Comparison of ENCODE assay signal across 20 cellular contexts in the genomic region with DNA sequence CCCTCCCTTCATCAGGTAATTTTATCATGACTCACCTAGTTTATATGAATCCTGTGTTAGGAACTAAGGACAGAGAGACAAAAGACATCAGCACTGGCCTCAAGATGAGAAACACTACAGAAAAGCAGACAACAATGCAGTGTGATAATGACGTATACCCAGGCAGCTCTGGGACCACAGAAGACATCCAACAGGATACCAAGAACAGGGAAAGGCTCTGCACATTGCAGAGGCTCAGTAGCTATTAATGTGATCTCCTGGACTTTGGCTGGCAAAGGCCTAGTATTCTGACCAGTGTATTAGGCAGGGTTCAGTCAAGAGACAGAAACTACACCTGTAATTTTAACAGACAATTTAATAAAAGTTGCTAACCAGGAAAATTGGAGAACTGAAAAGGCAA. TPM values are rescaled to one million over a fixed set of nuclear protein-coding genes. Genes with fewer than 3 reads are reported as not detected.
DNase-seq lines count a peak whose midpoint lies in the region; ATAC-seq, FAIRE-seq and TF ChIP-seq lines count a peak whose summit lies in the region.
"Had no signal": no experiment of that assay in that cellular context is flagged by ENCODE, and none has a peak within 500 bp of the region (broad histone marks: within the 10 kb centered on the region; RNA-seq: fewer than 3 reads in every experiment).

No MANE protein-coding gene starts in this region.

- H3K4me1 ChIP-seq in left ventricle myocardium inferior, result peaks cover 83% of the 10 kb centered on the region
- H3K4me1 ChIP-seq in neural progenitor cell, result peaks cover 17% of the 10 kb centered on the region
- no peaks in the 10 kb centered on the region; the same call in 1 of the 2 replicates for H3K4me1 ChIP-seq in BE2C
- H3K4me1 ChIP-seq: prostate gland had no signal

- H3K27me3 ChIP-seq in left ventricle myocardium inferior (ENCODE audit: low read depth) (no peaks in the 10 kb centered on the region), neural progenitor cell (no peaks in the 10 kb centered on the region), BE2C (no peaks in the 10 kb centered on the region)
- H3K27me3 ChIP-seq: spleen had no signal

- no peaks in the 10 kb centered on the region for H3K36me3 ChIP-seq in left ventricle myocardium inferior
- no peaks in the 10 kb centered on the region for H3K36me3 ChIP-seq in neural progenitor cell
- no peaks in the 10 kb centered on the region for H3K36me3 ChIP-seq in BE2C
- H3K36me3 ChIP-seq: prostate gland, spleen had no signal

- TF ChIP-seq POLR2A in GM12891 (IDR thresholded peaks at IDR 0.05; ENCODE audit: low read depth, low read length), result no peak

- intact Hi-C loops in left ventricle myocardium inferior (cut with micrococcal nuclease), result no loop called here

- no peak overlapping the region for H3K4me3 Mint-ChIP-seq in T-helper 17 cell
- no peak overlapping the region for H3K4me3 Mint-ChIP-seq in neural progenitor cell
- H3K4me3 Mint-ChIP-seq: activated CD4-positive, alpha-beta T cell treated with anti-CD3 and anti-CD28 coated beads for 36 hours; brain had no signal

- peaks cover 11% of the 10 kb centered on the region for H4K20me1 ChIP-seq in neural progenitor cell (ENCODE audit: low read depth)

- no peak for ATAC-seq in T-helper 17 cell
- no peak for ATAC-seq in GM18517 (IDR thresholded peaks at IDR 0.05; ENCODE audit: unreplicated experiment)
- ATAC-seq: activated CD4-positive, alpha-beta T cell treated with anti-CD3 and anti-CD28 coated beads for 36 hours had no signal

- peaks cover 7% of the 10 kb centered on the region for H3K9me3 Mint-ChIP-seq in neural progenitor cell
- H3K9me3 Mint-ChIP-seq: brain had no signal

- H3K4me3 ChIP-seq in left ventricle myocardium inferior (no peak overlapping the region), neural progenitor cell (no peak overlapping the region), BE2C (ENCODE audit: low read depth, low read length) (no peak overlapping the region)
- H3K4me3 ChIP-seq: PC-9, prostate gland, spleen had no signal

- TF ChIP-seq CTCF in left ventricle myocardium inferior (IDR thresholded peaks at IDR 0.05; ENCODE audit: borderline replicate concordance) (no peak), neural progenitor cell (IDR thresholded peaks at IDR 0.05) (no peak), BE2C (IDR thresholded peaks at IDR 0.05; ENCODE audit: low read depth, low read length) (no peak)

- H3K27ac ChIP-seq in left ventricle myocardium inferior (replicated peaks), result peak overlapping the region; percentile 51
- peak overlapping the region; percentile 54 for H3K27ac ChIP-seq in neural progenitor cell
- H3K27ac ChIP-seq: PC-9, prostate gland, spleen had no signal

- peak; percentile 60 for FAIRE-seq in GM12891 (lab: Jason Lieb, UNC)
- FAIRE-seq: GM19239 had no signal

- H3K27me3 Mint-ChIP-seq in T-helper 17 cell (no peaks in the 10 kb centered on the region), neural progenitor cell (ENCODE audit: insufficient read depth, low read depth) (no peaks in the 10 kb centered on the region)
- H3K27me3 Mint-ChIP-seq: activated CD4-positive, alpha-beta T cell treated with anti-CD3 and anti-CD28 coated beads for 36 hours; brain had no signal

- H3K4me2 ChIP-seq in neural progenitor cell, result peak overlapping the region; percentile 42
- H3K4me2 ChIP-seq: PC-9, SK-N-SH had no signal

- H3K9me3 ChIP-seq in T-helper 17 cell (ENCODE audit: control insufficient read depth, low read length, poor library complexity, severe bottlenecking) (no peaks in the 10 kb centered on the region), left ventricle myocardium inferior (replicated peaks) (no peaks in the 10 kb centered on the region), neural progenitor cell (ENCODE audit: low read depth) (no peaks in the 10 kb centered on the region), BE2C (no peaks in the 10 kb centered on the region)
- H3K9me3 ChIP-seq: prostate gland, SK-N-SH, spleen had no signal

- peaks cover 100% of the 10 kb centered on the region for H3K79me2 ChIP-seq in neural progenitor cell (ENCODE audit: low read depth)

- no peaks in the 10 kb centered on the region for H3F3A ChIP-seq in neural progenitor cell (ENCODE audit: low read depth)

- H3K27ac Mint-ChIP-seq in T-helper 17 cell (peak overlapping the region; percentile 78), neural progenitor cell (no peak overlapping the region)
- H3K27ac Mint-ChIP-seq: activated CD4-positive, alpha-beta T cell treated with anti-CD3 and anti-CD28 coated beads for 36 hours had no signal

- H3K4me1 Mint-ChIP-seq in T-helper 17 cell, result peaks cover 33% of the 10 kb centered on the region
- H3K4me1 Mint-ChIP-seq in neural progenitor cell, result peaks cover 12% of the 10 kb centered on the region

- no peaks in the 10 kb centered on the region for H3K36me3 Mint-ChIP-seq in T-helper 17 cell (ENCODE audit: low read depth)
- peaks cover 17% of the 10 kb centered on the region for H3K36me3 Mint-ChIP-seq in neural progenitor cell

- DNase-seq in GM12891 (ENCODE audit: insufficient read length, low spot score), result no peak
- DNase-seq in T-helper 17 cell, result no peak
- no peak for DNase-seq in left ventricle myocardium inferior
- no peak for DNase-seq in neural progenitor cell (ENCODE audit: low spot score)
- DNase-seq in EL, result no peak
- DNase-seq in BE2C, result no peak
- DNase-seq: activated CD4-positive, alpha-beta T cell treated with anti-CD3 and anti-CD28 coated beads for 36 hours; activated naive CD4-positive, alpha-beta T cell treated with Interleukin-2 at 50 U/mL for 16 hours; C1 segment of cervical spinal cord; HCEC 1CT; NCI-H1048; NCI-H526 treated with DMSO at 0.1 percent for 48 hours; PC-9; SK-N-SH; spleen; T1000 had no signal

- no peak overlapping the region for H3K9ac ChIP-seq in neural progenitor cell
- H3K9ac ChIP-seq: SK-N-SH had no signal

- H2AFZ ChIP-seq in neural progenitor cell (replicated peaks), result no peak overlapping the region
- H2AFZ ChIP-seq: PC-9 had no signal

TF ChIP-seq in GM12891, 5 proteins besides CTCF, POLR2A, EP300 and RAD21:
- TF ChIP-seq POU2F2 (IDR thresholded peaks at IDR 0.05; ENCODE audit: low read depth, low read length) (no peak), PAX5 (IDR thresholded peaks at IDR 0.05; ENCODE audit: insufficient read depth, low read length, severe bottlenecking) (no peak)
TF ChIP-seq in GM12891: peak in this region for 0.

RNA-seq across cellular contexts. Expression of a gene that starts 39.7 kb away (rescaled TPM):
- polyA plus RNA-seq in GM12891 (2012; ENCODE audit: low read depth, missing spikeins), result 9.3 TPM
- total RNA-seq in T-helper 17 cell (100 to 1,000 TPM; 123 to 131 TPM), left ventricle myocardium inferior (15.9 TPM), neural progenitor cell (ENCODE audit: low replicate concordance) (57.0 and 61.2 TPM in 2 replicates)
- 9.8 TPM for polyA plus RNA-seq in BE2C (2012; ENCODE audit: insufficient read depth, insufficient read length, low read depth)
